Comparison of ENCODE assay signal across 8 cellular contexts in the genomic region with DNA sequence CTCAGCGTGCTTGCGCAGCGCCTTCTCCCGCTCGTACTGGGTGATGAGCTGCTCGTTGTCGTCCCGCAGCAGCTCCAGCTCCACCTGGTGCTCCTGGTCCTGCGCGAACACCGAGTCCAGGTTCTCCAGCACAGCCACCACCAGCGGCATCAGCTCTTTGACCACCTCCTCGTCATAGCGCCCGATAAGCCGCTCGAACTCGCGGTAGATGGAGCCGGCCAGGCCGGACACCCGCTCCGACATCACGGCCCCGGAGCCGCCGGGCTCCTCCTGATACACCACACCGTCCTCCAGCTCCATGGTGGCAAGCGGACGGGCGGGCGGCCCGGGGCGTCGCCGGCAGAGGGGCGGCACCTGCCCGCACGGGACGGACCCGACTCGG. TPM values are rescaled to one million over a fixed set of nuclear protein-coding genes. Genes with fewer than 3 reads are reported as not detected.
DNase-seq lines count a peak whose midpoint lies in the region; ATAC-seq and TF ChIP-seq lines count a peak whose summit lies in the region.

No MANE protein-coding gene starts in this region.

- intact Hi-C loops in colonic mucosa (cut with DNase I) (no loop called here), lower lobe of right lung (cut with DNase I) (no loop called here)

- DNase-seq in DMS53 (lab: John Stamatoyannopoulos, UW) (peak; percentile 93), HL-60 (ENCODE audit: low read depth in 1 of 2, low spot score in 1 of 2) (peak; percentile 24 to 39), T-helper 17 cell (peak in 2 of 3 donors; percentile 35 to 36), colonic mucosa (peak; percentile 56), lower lobe of right lung (no peak), NCI-H1436 (lab: John Stamatoyannopoulos, UW) (no peak)
- DNase-seq in stimulated activated naive B cell treated with anti-CD40 and anti-IgM and Interleukin-4, amounts not matched to agents 10 μg/mL and 1 μg/mL and 100 μg/mL, for 72 hours = no peak

- ATAC-seq in GM19468 (IDR thresholded peaks at IDR 0.05; ENCODE audit: extremely low read depth, unreplicated experiment) = peak; percentile 12
- peak; percentile 64 for ATAC-seq in T-helper 17 cell
- peak; percentile 14 to 23 for ATAC-seq in lower lobe of right lung
- ATAC-seq in stimulated activated naive B cell treated with anti-CD40 and anti-IgM and Interleukin-4, amounts not matched to agents 10 μg/mL and 1 μg/mL and 100 μg/mL, for 72 hours (replicated peaks) = peak; percentile 35 to 50

- no peaks in the 10 kb centered on the region for H3K36me3 Mint-ChIP-seq in T-helper 17 cell (ENCODE audit: low read depth)
- H3K36me3 Mint-ChIP-seq in stimulated activated naive B cell treated with anti-CD40 and anti-IgM and Interleukin-4, amounts not matched to agents 10 μg/mL and 1 μg/mL and 100 μg/mL, for 72 hours = no peaks in the 10 kb centered on the region

- H3K4me3 ChIP-seq in HL-60 (replicated peaks; ENCODE audit: insufficient read depth, low read length) (peak overlapping the region; percentile 98), colonic mucosa (peak overlapping the region; percentile 77), lower lobe of right lung (peak overlapping the region; percentile 97)

- H3K27me3 Mint-ChIP-seq in T-helper 17 cell = no peaks in the 10 kb centered on the region
- no peaks in the 10 kb centered on the region for H3K27me3 Mint-ChIP-seq in stimulated activated naive B cell treated with anti-CD40 and anti-IgM and Interleukin-4, amounts not matched to agents 10 μg/mL and 1 μg/mL and 100 μg/mL, for 72 hours

- H3K27ac Mint-ChIP-seq in T-helper 17 cell = peak overlapping the region; percentile 97
- H3K27ac Mint-ChIP-seq in stimulated activated naive B cell treated with anti-CD40 and anti-IgM and Interleukin-4, amounts not matched to agents 10 μg/mL and 1 μg/mL and 100 μg/mL, for 72 hours = peak overlapping the region; percentile 97

- H3K4me3 Mint-ChIP-seq in T-helper 17 cell = peak overlapping the region; percentile 97
- H3K4me3 Mint-ChIP-seq in stimulated activated naive B cell treated with anti-CD40 and anti-IgM and Interleukin-4, amounts not matched to agents 10 μg/mL and 1 μg/mL and 100 μg/mL, for 72 hours = peak overlapping the region; percentile 97 to 99

- no peaks in the 10 kb centered on the region for H3K36me3 ChIP-seq in colonic mucosa
- no peaks in the 10 kb centered on the region for H3K36me3 ChIP-seq in lower lobe of right lung

- H3K9ac ChIP-seq in colonic mucosa (ENCODE audit: low read depth in 2 of 2, low read length in 2 of 2) = peak overlapping the region; percentile 93 to 99

- H3K9me3 ChIP-seq in T-helper 17 cell (ENCODE audit: control insufficient read depth, low read length, poor library complexity, severe bottlenecking) (no peaks in the 10 kb centered on the region), colonic mucosa (no peaks in the 10 kb centered on the region), lower lobe of right lung (no peaks in the 10 kb centered on the region)

- no peaks in the 10 kb centered on the region for H3K27me3 ChIP-seq in HL-60 (ENCODE audit: insufficient read depth, poor library complexity, severe bottlenecking)
- H3K27me3 ChIP-seq in colonic mucosa = no peaks in the 10 kb centered on the region
- H3K27me3 ChIP-seq in lower lobe of right lung (ENCODE audit: low read depth) = no peaks in the 10 kb centered on the region

- no peaks in the 10 kb centered on the region for H3K9me3 Mint-ChIP-seq in stimulated activated naive B cell treated with anti-CD40 and anti-IgM and Interleukin-4, amounts not matched to agents 10 μg/mL and 1 μg/mL and 100 μg/mL, for 72 hours

- H3K27ac ChIP-seq in HL-60 (replicated peaks) = peak overlapping the region; percentile 89
- peak overlapping the region; percentile 98 for H3K27ac ChIP-seq in colonic mucosa
- peak overlapping the region; percentile 98 for H3K27ac ChIP-seq in lower lobe of right lung

- H3K4me1 ChIP-seq in colonic mucosa (peaks cover 3% of the 10 kb centered on the region), lower lobe of right lung (peaks cover 43% of the 10 kb centered on the region)

- TF ChIP-seq CTCF in HL-60 (IDR thresholded peaks at IDR 0.05; ENCODE audit: insufficient read depth, low read length) (no peak), colonic mucosa (IDR thresholded peaks at IDR 0.05) (no peak), lower lobe of right lung (IDR thresholded peaks at IDR 0.05) (no peak)

- peaks cover 42% of the 10 kb centered on the region for H3K4me1 Mint-ChIP-seq in T-helper 17 cell
- peaks cover 28 to 62% of the 10 kb centered on the region in 2 donors for H3K4me1 Mint-ChIP-seq in stimulated activated naive B cell treated with anti-CD40 and anti-IgM and Interleukin-4, amounts not matched to agents 10 μg/mL and 1 μg/mL and 100 μg/mL, for 72 hours

RNA-seq across cellular contexts. Expression of gene SPAG9, which starts 0.3 kb away (rescaled TPM):
- total RNA-seq in T-helper 17 cell (10 to 100 TPM; 77.0 to 85.8 TPM), colonic mucosa (10 to 100 TPM; 46.0 to 67.0 TPM), lower lobe of right lung (108 TPM)

RNA-seq across cellular contexts. Expression of gene NME1, which starts 33.0 kb away (rescaled TPM):
- total RNA-seq in T-helper 17 cell = 10 to 100 TPM; 17.2 to 19.9 TPM
- total RNA-seq in colonic mucosa = 100 to 1,000 TPM in 1 of 2 donors, 10 to 100 TPM in 1; 37.1 to 168 TPM
- 24.0 TPM for total RNA-seq in lower lobe of right lung

RNA-seq across cellular contexts. Expression of gene NME2, which starts 45.9 kb away (rescaled TPM):
- 100 to 1,000 TPM; 219 to 256 TPM for total RNA-seq in T-helper 17 cell
- 100 to 1,000 TPM; 428 to 708 TPM for total RNA-seq in colonic mucosa
- total RNA-seq in lower lobe of right lung = 321 TPM

Comparison
In these comparisons a context has a peak if more than half of its experiments do, and no peak if none do; other contexts are left out.
1. DNase-seq: peak in DMS53 (single experiment), HL-60 (2 of 2), T-helper 17 cell (2 of 3) and colonic mucosa (single experiment); none in lower lobe of right lung (single experiment), stimulated activated naive B cell treated with anti-CD40 and anti-IgM and Interleukin-4, amounts not matched to agents 10 μg/mL and 1 μg/mL and 100 μg/mL, for 72 hours (single experiment) and NCI-H1436 (single experiment).
2. ATAC-seq: peak in every context shown above with its lines; median percentile 64 in T-helper 17 cell; 42 in stimulated activated naive B cell treated with anti-CD40 and anti-IgM and Interleukin-4, amounts not matched to agents 10 μg/mL and 1 μg/mL and 100 μg/mL, for 72 hours; 18 in lower lobe of right lung; 12 in GM19468.
3. Peak in every context shown above with its lines, with median percentiles within 50 percentile points of each other: H3K27ac ChIP-seq and H3K4me3 ChIP-seq.